Comparison of ENCODE assay signal across 8 cellular contexts in genomic region chr2:5691659-5692529, GRCh38. TPM values are rescaled to one million over a fixed set of nuclear protein-coding genes. Genes with fewer than 3 reads are reported as not detected.
DNase-seq lines count a peak whose midpoint lies in the region; ATAC-seq lines count a peak whose summit lies in the region.
"Had no signal": no experiment of that assay in that cellular context is flagged by ENCODE, and none has a peak within 500 bp of the region (broad histone marks: within the 10 kb centered on the region; RNA-seq: fewer than 3 reads in every experiment).

SOX11 (plus strand) TSS chr2:5692384; CDS start chr2:5692722, 338 bp downstream.

- H3K4me1 ChIP-seq in HUES64 (ENCODE audit: insufficient read depth, low read length) = peaks cover 9% of the 10 kb centered on the region; the same call in 1 of the 2 replicates
- 0 out of 2 replicates have a peak, but pooled peaks cover 2% of the 10 kb centered on the region for H3K4me1 ChIP-seq in SJCRH30

- H3K9me3 ChIP-seq in HUES64 (ENCODE audit: insufficient read depth, low read depth, low read length) (no peaks in the 10 kb centered on the region), SJCRH30 (replicated peaks) (no peaks in the 10 kb centered on the region)

- no peak for ATAC-seq in GM18517 (IDR thresholded peaks at IDR 0.05; ENCODE audit: unreplicated experiment)
- ATAC-seq in HG03342 (IDR thresholded peaks at IDR 0.05; ENCODE audit: unreplicated experiment) = no peak
- no peak for ATAC-seq in HG02884 (IDR thresholded peaks at IDR 0.05; ENCODE audit: unreplicated experiment)

- peak; percentile 97 to 98 for DNase-seq in SJCRH30
- peak; percentile 66 to 95 (median 85) for DNase-seq in head of caudate nucleus
- peak; percentile 63 for DNase-seq in putamen (ENCODE audit: low spot score)

- WGBS in HUES64 = under 1% methylated on average over 93 of the region's 100 CpGs

- intact Hi-C loops in head of caudate nucleus (cut with DNase I) = no loop called here

- H3K27me3 ChIP-seq in HUES64 (ENCODE audit: insufficient read depth, low read length) = peaks cover 3% of the 10 kb centered on the region; the same call in 1 of the 2 replicates
- no peaks in the 10 kb centered on the region for H3K27me3 ChIP-seq in SJCRH30

- H3K27ac ChIP-seq in HUES64 (ENCODE audit: low read depth, low read length) (peak within 1 kb of the TSS; percentile 93), SJCRH30 (peak within 1 kb of the TSS; percentile 92)

- peak within 1 kb of the TSS; percentile 96 for H3K9ac ChIP-seq in HUES64 (ENCODE audit: low read depth, low read length)

- H3K36me3 ChIP-seq in HUES64 (ENCODE audit: insufficient read depth, low read length) = peaks cover 10% of the 10 kb centered on the region; the same call in 1 of the 2 replicates
- H3K36me3 ChIP-seq in SJCRH30 = no peaks in the 10 kb centered on the region

- peak within 1 kb of the TSS; percentile 92 for H3K4me3 ChIP-seq in HUES64 (ENCODE audit: low read length)
- H3K4me3 ChIP-seq in SJCRH30 = peak within 1 kb of the TSS; percentile 91

RNA-seq across cellular contexts. Expression of gene SOX11, which starts in this region (rescaled TPM):
- polyA plus RNA-seq in HUES64 (2013, experiment 1 of 2) = 25.4 TPM
- polyA plus RNA-seq in HUES64 (2013, experiment 2 of 2) = 33.3 TPM
- 18.8 and 19.8 TPM in 2 replicates for total RNA-seq in SJCRH30 (2014; rRNA removed; shearing (Covaris generic))
- polyA plus RNA-seq: keratinocyte had no signal
